12 cellular contexts compared by ENCODE assay signal in the genomic region with DNA sequence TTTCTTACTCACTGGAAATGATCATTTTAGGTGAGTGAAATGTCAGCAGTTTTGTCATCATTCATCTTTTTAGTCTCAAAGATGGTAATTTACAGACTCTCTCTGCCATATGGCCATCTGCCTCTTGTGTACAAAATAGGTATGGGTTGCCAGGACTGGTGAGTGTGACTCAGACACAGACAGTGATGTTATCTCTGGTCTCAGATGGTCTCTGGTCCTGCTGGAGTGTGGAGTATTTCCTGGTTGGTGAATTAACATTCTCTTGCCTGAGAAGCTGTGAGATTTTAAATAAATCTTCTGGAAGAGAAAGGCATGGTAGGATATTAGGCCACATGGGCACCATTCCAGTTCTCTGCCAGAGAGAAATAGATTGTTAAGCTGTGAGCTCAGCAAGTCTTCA.
DNase-seq lines count a peak whose midpoint lies in the region; ATAC-seq and TF ChIP-seq lines count a peak whose summit lies in the region.
"Had no signal": no experiment of that assay in that cellular context is flagged by ENCODE, and none has a peak within 500 bp of the region (broad histone marks: within the 10 kb centered on the region; RNA-seq: fewer than 3 reads in every experiment).

No MANE protein-coding gene starts in this region.

- no peaks in the 10 kb centered on the region for H3K9me3 Mint-ChIP-seq in neural progenitor cell

- H3K36me3 ChIP-seq in neural progenitor cell = no peaks in the 10 kb centered on the region
- H3K36me3 ChIP-seq: right atrium auricular region had no signal

- H2AFZ ChIP-seq in neural progenitor cell (replicated peaks) = peak overlapping the region; percentile 31

- H3F3A ChIP-seq in neural progenitor cell (ENCODE audit: low read depth) = no peaks in the 10 kb centered on the region

- H4K20me1 ChIP-seq in neural progenitor cell (ENCODE audit: low read depth) = no peaks in the 10 kb centered on the region

- H3K36me3 Mint-ChIP-seq in neural progenitor cell = no peaks in the 10 kb centered on the region

- no peaks in the 10 kb centered on the region for H3K27me3 Mint-ChIP-seq in neural progenitor cell (ENCODE audit: insufficient read depth, low read depth)

- no peaks in the 10 kb centered on the region for H3K9me3 ChIP-seq in neural progenitor cell (ENCODE audit: low read depth)
- H3K9me3 ChIP-seq: right atrium auricular region had no signal

- no peak overlapping the region for H3K4me2 ChIP-seq in neural progenitor cell

- H3K4me3 ChIP-seq in choroid plexus epithelial cell (ENCODE audit: low read depth, low read length) (no peak overlapping the region), neural progenitor cell (no peak overlapping the region)
- H3K4me3 ChIP-seq: right atrium auricular region had no signal

- TF ChIP-seq CTCF in choroid plexus epithelial cell (conservative IDR thresholded peaks at IDR 0.05; ENCODE audit: low read depth, low read length) = no peak
- no peak for TF ChIP-seq CTCF in neural progenitor cell (IDR thresholded peaks at IDR 0.05)

- H3K27ac ChIP-seq in neural progenitor cell = no peak overlapping the region
- H3K27ac ChIP-seq: HL-60, right atrium auricular region had no signal

- no peak overlapping the region for H3K9ac ChIP-seq in neural progenitor cell

- ATAC-seq in GM18517 (IDR thresholded peaks at IDR 0.05; ENCODE audit: unreplicated experiment) = no peak
- ATAC-seq in HG02571 (IDR thresholded peaks at IDR 0.05; ENCODE audit: unreplicated experiment) = no peak
- ATAC-seq: activated CD4-positive, CD25-positive, alpha-beta regulatory T cell treated with anti-CD3 and anti-CD28 coated beads, Interleukin-2, amount 50 U/mL, for 24 hours had no signal

- DNase-seq in EL (peak; percentile 83), NCI-H2171 (lab: John Stamatoyannopoulos, UW) (peak; percentile 81), choroid plexus epithelial cell (ENCODE audit: low read depth) (peak; percentile 71), neural progenitor cell (ENCODE audit: low spot score) (no peak), CD1c-positive myeloid dendritic cell (ENCODE audit: extremely low spot score) (no peak), NCI-H1417 treated with DMSO at 0.1 percent for 48 hours (lab: John Stamatoyannopoulos, UW) (no peak)
- DNase-seq: NCI-H526 treated with DMSO at 0.1 percent for 48 hours had no signal

- H3K4me1 ChIP-seq in neural progenitor cell = no peaks in the 10 kb centered on the region
- H3K4me1 ChIP-seq: right atrium auricular region had no signal

- H3K4me3 Mint-ChIP-seq in neural progenitor cell = no peak overlapping the region

- H3K79me2 ChIP-seq in neural progenitor cell (ENCODE audit: low read depth) = no peaks in the 10 kb centered on the region

- no peak overlapping the region for H3K27ac Mint-ChIP-seq in neural progenitor cell

- no peaks in the 10 kb centered on the region for H3K4me1 Mint-ChIP-seq in neural progenitor cell

- no peaks in the 10 kb centered on the region for H3K27me3 ChIP-seq in neural progenitor cell
- H3K27me3 ChIP-seq: right atrium auricular region had no signal

Comparison
In these comparisons a context has a peak if more than half of its experiments do, and no peak if none do; other contexts are left out.
1. DNase-seq: peak in EL (single experiment), NCI-H2171 (single experiment) and choroid plexus epithelial cell (single experiment); none in neural progenitor cell (single experiment), CD1c-positive myeloid dendritic cell (single experiment) and NCI-H1417 treated with DMSO at 0.1 percent for 48 hours (single experiment).